4 cellular contexts compared by ENCODE assay signal in genomic region chr10:101011517-101012423, GRCh38.
DNase-seq lines count a peak whose midpoint lies in the region; TF ChIP-seq lines count a peak whose summit lies in the region.

No MANE protein-coding gene starts in this region.

- no peak overlapping the region for H3K4me3 Mint-ChIP-seq in activated T-cell treated with anti-CD3 and anti-CD28 coated beads, Interleukin-2, amount 50 U/mL, for 24 hours

- no peaks in the 10 kb centered on the region for H3K9me3 ChIP-seq in HEK293 (ENCODE audit: control insufficient read depth, insufficient read depth, low read depth, low read length)

- CTCF ChIA-PET in HEK293 (lab: Yijun Ruan, JAX), result interaction anchor here (0.6 to 4.8 kb wide), 12 partner anchors 8 to 131 kb away, joined by 3 to 64 read pairs (median 4); partner anchors contain the start of gene LZTS2

- H3K4me3 ChIP-seq in HEK293 (ENCODE audit: low read depth, low read length) (no peak overlapping the region), foreskin fibroblast (ENCODE audit: low read depth in 1 of 2, low read length in 2 of 2) (no peak overlapping the region)

- peaks cover 29% of the 10 kb centered on the region for H3K4me1 Mint-ChIP-seq in activated T-cell treated with anti-CD3 and anti-CD28 coated beads, Interleukin-2, amount 50 U/mL, for 24 hours (ENCODE audit: low read depth)

- no peaks in the 10 kb centered on the region for H3K9me3 Mint-ChIP-seq in activated T-cell treated with anti-CD3 and anti-CD28 coated beads, Interleukin-2, amount 50 U/mL, for 24 hours

- POLR2A ChIA-PET in HEK293 (lab: Yijun Ruan, JAX), result interaction anchor here (1.2 to 2.4 kb wide), 2 partner anchors 13 to 50 kb away, joined by 4 to 7 read pairs; partner anchors contain the start of gene KAZALD1

- H3K36me3 ChIP-seq in HEK293 (ENCODE audit: control insufficient read depth in 2 of 2, insufficient read depth in 1 of 2, low read length in 2 of 2), result peaks cover 0 to 10% of the 10 kb centered on the region in 2 experiments; a peak in 1 of 3 replicates

- peaks cover 19% of the 10 kb centered on the region for H3K27me3 Mint-ChIP-seq in activated T-cell treated with anti-CD3 and anti-CD28 coated beads, Interleukin-2, amount 50 U/mL, for 24 hours

- TF ChIP-seq CTCF in HEK293 (tag by site-specific recombination; IDR thresholded peaks at IDR 0.05), result peak; percentile 34
- peak; percentile 36 for TF ChIP-seq CTCF in foreskin fibroblast (IDR thresholded peaks at IDR 0.05; ENCODE audit: low read depth, low read length)

- no peak overlapping the region for H3K27ac Mint-ChIP-seq in activated T-cell treated with anti-CD3 and anti-CD28 coated beads, Interleukin-2, amount 50 U/mL, for 24 hours

- H3K36me3 Mint-ChIP-seq in activated T-cell treated with anti-CD3 and anti-CD28 coated beads, Interleukin-2, amount 50 U/mL, for 24 hours (ENCODE audit: low read depth), result peaks cover 4% of the 10 kb centered on the region

- DNase-seq in foreskin fibroblast (peak in 1 of 2 donors; percentile 58), RKO (ENCODE audit: low spot score) (no peak)
- no peak for DNase-seq in activated T-cell treated with anti-CD3 and anti-CD28 coated beads, Interleukin-2, amount 50 U/mL, for 24 hours

- H3K4me1 ChIP-seq in HEK293 (ENCODE audit: control insufficient read depth, insufficient read depth, low read length), result peaks cover 4% of the 10 kb centered on the region; the same call in 1 of the 2 replicates

- no peak overlapping the region for H3K27ac ChIP-seq in HEK293 (ENCODE audit: extremely low read depth, low read depth, low read length)

TF ChIP-seq in HEK293, 187 proteins besides CTCF, POLR2A, EP300 and RAD21:
- TF ChIP-seq PRDM10 (tag by site-specific recombination; IDR thresholded peaks at IDR 0.05) (peak; percentile 37; the same call in 1 of the 2 replicates), BCL11A (tag by site-specific recombination; IDR thresholded peaks at IDR 0.05; ENCODE audit: low read depth) (no peak), ZFHX2 (tag by site-specific recombination; conservative IDR thresholded peaks at IDR 0.05) (no peak), GLIS2 (tag by site-specific recombination; IDR thresholded peaks at IDR 0.05) (0 out of 2 replicates have a peak, but pooled peaks have one; percentile 42), ZBTB6 (tag by site-specific recombination; IDR thresholded peaks at IDR 0.05) (peak; percentile 74)
TF ChIP-seq in HEK293: peak in this region for 3.
